ENCODE assay signal across 10 cellular contexts in genomic region chr10:10510179-10510578, GRCh38.
"Had no signal": no experiment of that assay in that cellular context is flagged by ENCODE, and none has a peak within 500 bp of the region (broad histone marks: within the 10 kb centered on the region; RNA-seq: fewer than 3 reads in every experiment).

No MANE protein-coding gene starts in this region.

- ATAC-seq: GM23338, HCT116 had no signal

- H3K9me3 ChIP-seq: HAP-1 had no signal

- H3K4me3 ChIP-seq: GM23248, GM23338, HAP-1 had no signal

- FAIRE-seq: H54 had no signal

- H3K4me1 Mint-ChIP-seq: GM23338, H9 had no signal

- H3K27ac Mint-ChIP-seq: H9, HFFc6 had no signal

- H3K4me3 Mint-ChIP-seq: GM23338, H9, HFFc6 had no signal

- H3K4me1 ChIP-seq: HAP-1 had no signal

- H3K27ac ChIP-seq: GM23248 had no signal

- H3K36me3 ChIP-seq: HAP-1 had no signal

- H3K4me2 ChIP-seq: GM23338 had no signal

- DNase-seq: GM23248, GOT3, H7, H9, HCEC 1CT, HFFc6 had no signal

- H3K9ac ChIP-seq: GM23248 had no signal

- H2AFZ ChIP-seq: GM23248, GM23338 had no signal
